In genomic region chr12:47234576-47235141, GRCh38 we compare ENCODE assay signal across 23 cellular contexts.
A peak's percentile ranks its signal among the peaks of the same experiment; 100 is the strongest.
DNase-seq lines count a peak whose midpoint lies in the region; ATAC-seq, FAIRE-seq and TF ChIP-seq lines count a peak whose summit lies in the region.
"Had no signal": no experiment of that assay in that cellular context is flagged by ENCODE, and none has a peak within 500 bp of the region (broad histone marks: within the 10 kb centered on the region; RNA-seq: fewer than 3 reads in every experiment).

No MANE protein-coding gene starts in this region.

- no peak for FAIRE-seq in urothelium cell line (lab: Jason Lieb, UNC)
- FAIRE-seq: HTR-8/SVneo had no signal

- no peak overlapping the region for H3K4me3 Mint-ChIP-seq in activated naive CD8-positive, alpha-beta T cell
- H3K4me3 Mint-ChIP-seq in activated naive CD8-positive, alpha-beta T cell treated with anti-CD3 and anti-CD28 coated beads for 36 hours: no peak overlapping the region
- H3K4me3 Mint-ChIP-seq: HFFc6, type B pancreatic cell had no signal

- ATAC-seq in left lung (peak; percentile 69), GM18870 (IDR thresholded peaks at IDR 0.05; ENCODE audit: unreplicated experiment) (no peak)
- ATAC-seq: left cardiac atrium had no signal

- H3K27me3 ChIP-seq in left lung: no peaks in the 10 kb centered on the region
- H3K27me3 ChIP-seq: cardiac muscle cell, right lobe of liver had no signal

- H3K27ac Mint-ChIP-seq in activated naive CD8-positive, alpha-beta T cell: peak overlapping the region; percentile 61
- H3K27ac Mint-ChIP-seq in activated naive CD8-positive, alpha-beta T cell treated with anti-CD3 and anti-CD28 coated beads for 36 hours: no peak overlapping the region
- H3K27ac Mint-ChIP-seq: HFFc6, type B pancreatic cell had no signal

- no peaks in the 10 kb centered on the region for H3K9me3 ChIP-seq in left lung
- H3K9me3 ChIP-seq: right lobe of liver had no signal

- no peak for TF ChIP-seq CTCF in left lung (IDR thresholded peaks at IDR 0.05)

- H3K9me3 Mint-ChIP-seq in activated naive CD8-positive, alpha-beta T cell (ENCODE audit: low read depth): no peaks in the 10 kb centered on the region
- H3K9me3 Mint-ChIP-seq in activated naive CD8-positive, alpha-beta T cell treated with anti-CD3 and anti-CD28 coated beads for 36 hours: peaks cover 12% of the 10 kb centered on the region
- H3K9me3 Mint-ChIP-seq: HFFc6, type B pancreatic cell had no signal

- peaks cover 68% of the 10 kb centered on the region for H3K4me1 Mint-ChIP-seq in activated naive CD8-positive, alpha-beta T cell (ENCODE audit: low read depth)
- peaks cover 63% of the 10 kb centered on the region for H3K4me1 Mint-ChIP-seq in activated naive CD8-positive, alpha-beta T cell treated with anti-CD3 and anti-CD28 coated beads for 36 hours

- DNase-seq in activated naive CD8-positive, alpha-beta T cell treated with anti-CD3 and anti-CD28 coated beads for 36 hours: no peak
- DNase-seq in NCI-H69 (lab: John Stamatoyannopoulos, UW): peak; percentile 59
- peak in 1 of 2 donors; percentile 59 for DNase-seq in left lung
- no peak for DNase-seq in head of caudate nucleus
- DNase-seq in urothelium cell line (ENCODE audit: low spot score): no peak
- DNase-seq: activated CD4-positive, alpha-beta T cell treated with anti-CD3 and anti-CD28 coated beads, Interleukin-2, amount 50 U/mL, for 48 hours; activated CD4-positive, CD25-positive, alpha-beta regulatory T cell; activated effector memory CD4-positive, alpha-beta T cell treated with anti-CD3 and anti-CD28 coated beads, Interleukin-2, amount 50 U/mL, for 16 hours; amygdala; cortex of kidney; DMS79; HFFc6; left cardiac atrium; NCI-H2107; NCI-H510A; right lobe of liver; RPMI8226 had no signal

- H3K36me3 ChIP-seq in left lung: peaks cover 0 to 10% of the 10 kb centered on the region in 2 donors
- H3K36me3 ChIP-seq: cardiac muscle cell, right lobe of liver had no signal

- peaks cover 45% of the 10 kb centered on the region for H3K36me3 Mint-ChIP-seq in activated naive CD8-positive, alpha-beta T cell
- H3K36me3 Mint-ChIP-seq in activated naive CD8-positive, alpha-beta T cell treated with anti-CD3 and anti-CD28 coated beads for 36 hours: peaks cover 92% of the 10 kb centered on the region
- H3K36me3 Mint-ChIP-seq: type B pancreatic cell had no signal

- H3K4me1 ChIP-seq in left lung: peaks cover 4 to 7% of the 10 kb centered on the region in 2 donors
- H3K4me1 ChIP-seq: parathyroid adenoma had no signal

- intact Hi-C loops in left lung (cut with DNase I) (no loop called here), head of caudate nucleus (cut with DNase I) (no loop called here)

- H3K4me3 ChIP-seq in left lung: no peak overlapping the region
- H3K4me3 ChIP-seq: cardiac muscle cell, right lobe of liver had no signal

- no peaks in the 10 kb centered on the region for H3K27me3 Mint-ChIP-seq in activated naive CD8-positive, alpha-beta T cell
- H3K27me3 Mint-ChIP-seq in activated naive CD8-positive, alpha-beta T cell treated with anti-CD3 and anti-CD28 coated beads for 36 hours: no peaks in the 10 kb centered on the region
- H3K27me3 Mint-ChIP-seq: type B pancreatic cell had no signal

- no peak overlapping the region for H3K27ac ChIP-seq in left lung
- H3K27ac ChIP-seq: cardiac muscle cell, parathyroid adenoma, right lobe of liver had no signal
